Comparison of ENCODE assay signal across 19 cellular contexts in genomic region chr10:72039377-72039776, GRCh38. TPM values are rescaled to one million over a fixed set of nuclear protein-coding genes. Genes with fewer than 3 reads are reported as not detected.
DNase-seq lines count a peak whose midpoint lies in the region; ATAC-seq, FAIRE-seq and TF ChIP-seq lines count a peak whose summit lies in the region.
"Had no signal": no experiment of that assay in that cellular context is flagged by ENCODE, and none has a peak within 500 bp of the region (broad histone marks: within the 10 kb centered on the region; RNA-seq: fewer than 3 reads in every experiment).

No MANE protein-coding gene starts in this region.

- no peak overlapping the region for H3K27ac Mint-ChIP-seq in activated CD8-positive, alpha-beta T cell treated with anti-CD3 and anti-CD28 coated beads for 36 hours
- no peak overlapping the region for H3K27ac Mint-ChIP-seq in activated CD8-positive, alpha-beta T cell treated with anti-CD3 and anti-CD28 coated beads, Interleukin-2, amount 10 ng/mL, durations not matched to agents 7 days and 5 days

- peak overlapping the region; percentile 79 for H3K14ac ChIP-seq in trophoblast cell (ENCODE audit: low read length)

- peak overlapping the region; percentile 56 for H4K8ac ChIP-seq in trophoblast cell (ENCODE audit: low read depth, low read length)

- TF ChIP-seq CTCF in activated CD8-positive, alpha-beta T cell treated with anti-CD3 and anti-CD28 coated beads for 36 hours (IDR thresholded peaks at IDR 0.05): no peak
- no peak for TF ChIP-seq CTCF in gastrocnemius medialis (IDR thresholded peaks at IDR 0.05 in 4 of 5, conservative IDR thresholded peaks at IDR 0.05 in 1 of 5)

- peak overlapping the region; percentile 5 for H3K4ac ChIP-seq in trophoblast cell (ENCODE audit: low read depth, low read length)

- no peak overlapping the region for H3K9ac ChIP-seq in trophoblast cell (ENCODE audit: low read length)
- H3K9ac ChIP-seq: KMS-11 had no signal

- H3K27me3 ChIP-seq in trophoblast cell (ENCODE audit: insufficient read depth, low read length) (no peaks in the 10 kb centered on the region), gastrocnemius medialis (no peaks in the 10 kb centered on the region)
- H3K27me3 ChIP-seq: MG63, Peyer's patch had no signal

- peaks cover 14% of the 10 kb centered on the region for H3K79me2 ChIP-seq in trophoblast cell (ENCODE audit: control insufficient read depth, insufficient read depth, low read length, poor library complexity)

- H2AK5ac ChIP-seq in trophoblast cell (ENCODE audit: low read length): peak overlapping the region; percentile 95

- ATAC-seq in activated CD8-positive, alpha-beta T cell treated with anti-CD3 and anti-CD28 coated beads for 36 hours: peak; percentile 20
- no peak for ATAC-seq in activated CD8-positive, alpha-beta T cell treated with anti-CD3 and anti-CD28 coated beads, Interleukin-2, amount 10 ng/mL, durations not matched to agents 7 days and 5 days
- ATAC-seq in gastrocnemius medialis: no peak

- no peak for DNase-seq in activated CD8-positive, alpha-beta T cell treated with anti-CD3 and anti-CD28 coated beads for 36 hours
- no peak for DNase-seq in activated CD8-positive, alpha-beta T cell treated with anti-CD3 and anti-CD28 coated beads, Interleukin-2, amount 10 ng/mL, durations not matched to agents 7 days and 5 days
- DNase-seq in islet precursor cell (peak; percentile 67), trophoblast cell (no peak), GM19239 (ENCODE audit: insufficient read length, low spot score) (no peak), gastrocnemius medialis (no peak), SKM-1 (lab: John Stamatoyannopoulos, UW; ENCODE audit: unreplicated experiment) (no peak)
- DNase-seq: NCI-H1105, NCI-H2029, NCI-H2171 treated with DMSO at 0.1 percent for 48 hours, NCI-H510A, Peyer's patch, SHP77 had no signal

- peak overlapping the region; percentile 67 for H2BK5ac ChIP-seq in trophoblast cell (ENCODE audit: low read depth, low read length, poor library complexity)

- intact Hi-C loops in activated CD8-positive, alpha-beta T cell treated with anti-CD3 and anti-CD28 coated beads for 36 hours (cut with micrococcal nuclease): no loop called here
- intact Hi-C loops in gastrocnemius medialis (cut with DNase I; ENCODE audit: low total_unique reads): no loop called here

- H3K4me2 ChIP-seq in trophoblast cell (ENCODE audit: low read length): no peak overlapping the region
- H3K4me2 ChIP-seq: KMS-11 had no signal

- H3K27me3 Mint-ChIP-seq in activated CD8-positive, alpha-beta T cell treated with anti-CD3 and anti-CD28 coated beads for 36 hours: no peaks in the 10 kb centered on the region
- peaks cover 1% of the 10 kb centered on the region for H3K27me3 Mint-ChIP-seq in activated CD8-positive, alpha-beta T cell treated with anti-CD3 and anti-CD28 coated beads, Interleukin-2, amount 10 ng/mL, durations not matched to agents 7 days and 5 days (ENCODE audit: low read depth)

- H3K79me1 ChIP-seq in trophoblast cell (ENCODE audit: low read length): peaks cover 53% of the 10 kb centered on the region

- H3K27ac ChIP-seq in KOPT-K1 (ENCODE audit: low read depth, low read length, poor library complexity, severe bottlenecking) (peak overlapping the region; percentile 37), trophoblast cell (ENCODE audit: low read depth, low read length) (peak overlapping the region; percentile 81), gastrocnemius medialis (no peak overlapping the region)
- H3K27ac ChIP-seq: 22Rv1, KMS-11 had no signal

- no peak overlapping the region for H3K23ac ChIP-seq in trophoblast cell (ENCODE audit: low read length)

- POLR2A ChIA-PET in activated CD8-positive, alpha-beta T cell treated with anti-CD3 and anti-CD28 coated beads for 36 hours (lab: Charles Lee): no interaction called here
- POLR2A ChIA-PET in activated CD8-positive, alpha-beta T cell treated with anti-CD3 and anti-CD28 coated beads, Interleukin-2, amount 10 ng/mL, durations not matched to agents 7 days and 5 days (lab: Charles Lee): no interaction called here

- H3K9me3 ChIP-seq in KOPT-K1 (ENCODE audit: insufficient read depth, low read length, poor library complexity, severe bottlenecking) (no peaks in the 10 kb centered on the region), trophoblast cell (ENCODE audit: insufficient read depth, low read depth, low read length) (peaks cover 2% of the 10 kb centered on the region), gastrocnemius medialis (no peaks in the 10 kb centered on the region)
- H3K9me3 ChIP-seq: MG63, Peyer's patch had no signal

- H3K4me3 ChIP-seq in trophoblast cell (ENCODE audit: low read depth, low read length): no peak overlapping the region
- H3K4me3 ChIP-seq in gastrocnemius medialis: no peak overlapping the region
- H3K4me3 ChIP-seq: MG63, Peyer's patch had no signal

- no peak for TF ChIP-seq POLR2A in gastrocnemius medialis (IDR thresholded peaks at IDR 0.05)

- no peaks in the 10 kb centered on the region for H3K36me3 Mint-ChIP-seq in activated CD8-positive, alpha-beta T cell treated with anti-CD3 and anti-CD28 coated beads for 36 hours (ENCODE audit: low read depth)
- H3K36me3 Mint-ChIP-seq in activated CD8-positive, alpha-beta T cell treated with anti-CD3 and anti-CD28 coated beads, Interleukin-2, amount 10 ng/mL, durations not matched to agents 7 days and 5 days (ENCODE audit: low read depth): no peaks in the 10 kb centered on the region

- no peaks in the 10 kb centered on the region for H3K9me3 Mint-ChIP-seq in activated CD8-positive, alpha-beta T cell treated with anti-CD3 and anti-CD28 coated beads for 36 hours
- H3K9me3 Mint-ChIP-seq in activated CD8-positive, alpha-beta T cell treated with anti-CD3 and anti-CD28 coated beads, Interleukin-2, amount 10 ng/mL, durations not matched to agents 7 days and 5 days (ENCODE audit: insufficient read depth): no peaks in the 10 kb centered on the region

- no peak overlapping the region for H4K12ac ChIP-seq in trophoblast cell (ENCODE audit: low read depth, low read length)

- in situ Hi-C loops in gastrocnemius medialis (cut with MboI; ENCODE audit: low sequenced_read_pairs in 4 of 4): no loop called here

- H3K4me1 Mint-ChIP-seq in activated CD8-positive, alpha-beta T cell treated with anti-CD3 and anti-CD28 coated beads for 36 hours (ENCODE audit: low read depth): no peaks in the 10 kb centered on the region
- H3K4me1 Mint-ChIP-seq in activated CD8-positive, alpha-beta T cell treated with anti-CD3 and anti-CD28 coated beads, Interleukin-2, amount 10 ng/mL, durations not matched to agents 7 days and 5 days (ENCODE audit: low read depth): no peaks in the 10 kb centered on the region

- no peak for FAIRE-seq in GM19239 (lab: Jason Lieb, UNC)
- FAIRE-seq: GM12892, H1 had no signal

- peaks cover 50% of the 10 kb centered on the region in 2 experiments for H3K4me1 ChIP-seq in trophoblast cell (ENCODE audit: control insufficient read depth in 1 of 2, insufficient read depth in 2 of 2, low read length in 2 of 2)
- peaks cover 8 to 13% of the 10 kb centered on the region in 2 donors for H3K4me1 ChIP-seq in gastrocnemius medialis
- H3K4me1 ChIP-seq: Peyer's patch had no signal

- no CpG with 5 or more reads among the region's 9 CpGs for WGBS in trophoblast cell (ENCODE audit: extremely low coverage, insufficient coverage, insufficient read length)

- peak overlapping the region; percentile 68 for H2BK12ac ChIP-seq in trophoblast cell (ENCODE audit: low read length)

- H3K18ac ChIP-seq in trophoblast cell (ENCODE audit: low read length): peak overlapping the region; percentile 85

- H3K4me3 Mint-ChIP-seq in activated CD8-positive, alpha-beta T cell treated with anti-CD3 and anti-CD28 coated beads for 36 hours: no peak overlapping the region
- no peak overlapping the region for H3K4me3 Mint-ChIP-seq in activated CD8-positive, alpha-beta T cell treated with anti-CD3 and anti-CD28 coated beads, Interleukin-2, amount 10 ng/mL, durations not matched to agents 7 days and 5 days

- H4K91ac ChIP-seq in trophoblast cell (ENCODE audit: low read depth, low read length): peak overlapping the region; percentile 93

- CTCF ChIA-PET in activated CD8-positive, alpha-beta T cell treated with anti-CD3 and anti-CD28 coated beads for 36 hours (lab: Charles Lee): interaction anchor here (1.0 to 2.2 kb wide), 4 partner anchors 9 to 300 kb away, joined by 3 to 14 read pairs (median 6); no protein-coding TSS in a partner anchor
- CTCF ChIA-PET in activated CD8-positive, alpha-beta T cell treated with anti-CD3 and anti-CD28 coated beads, Interleukin-2, amount 10 ng/mL, durations not matched to agents 7 days and 5 days (lab: Charles Lee): interaction anchor here (1.2 to 3.6 kb wide), 2 partner anchors 9 to 144 kb away, joined by 5 to 29 read pairs; no protein-coding TSS in a partner anchor

- H3K36me3 ChIP-seq in KOPT-K1 (ENCODE audit: insufficient read depth, low read length): no peaks in the 10 kb centered on the region
- no peaks in the 10 kb centered on the region for H3K36me3 ChIP-seq in trophoblast cell (ENCODE audit: control insufficient read depth in 1 of 2, insufficient read depth in 2 of 2, low read length in 2 of 2)
- H3K36me3 ChIP-seq in gastrocnemius medialis: no peaks in the 10 kb centered on the region
- H3K36me3 ChIP-seq: MG63, Peyer's patch had no signal

- H2AFZ ChIP-seq in trophoblast cell (ENCODE audit: insufficient read depth, low read length, poor library complexity): peak overlapping the region; percentile 40

- peak overlapping the region; percentile 93 for H2BK120ac ChIP-seq in trophoblast cell (ENCODE audit: insufficient read depth, low read length, poor library complexity)

RNA-seq across cellular contexts. Expression of gene SPOCK2, which starts 49.0 kb away (rescaled TPM):
- 100 to 1,000 TPM; 134 to 135 TPM for total RNA-seq in activated CD8-positive, alpha-beta T cell treated with anti-CD3 and anti-CD28 coated beads for 36 hours
- total RNA-seq in activated CD8-positive, alpha-beta T cell treated with anti-CD3 and anti-CD28 coated beads, Interleukin-2, amount 10 ng/mL, durations not matched to agents 7 days and 5 days: 100 to 1,000 TPM; 261 to 268 TPM
- 0.49 and 0.52 TPM in 2 replicates for polyA plus RNA-seq in trophoblast cell (2013)
- 1 to 10 TPM; 3.4 to 6.7 (median 5.3) TPM for total RNA-seq in gastrocnemius medialis

Comparison
In these comparisons a context has a peak if more than half of its experiments do, and no peak if none do; other contexts are left out.
1. H3K27ac ChIP-seq: peak in KOPT-K1 (single experiment) and trophoblast cell (single experiment); none in gastrocnemius medialis (0 of 4).
2. RNA of gene SPOCK2, which starts 49.0 kb away (total RNA-seq): 261 to 268 TPM in activated CD8-positive, alpha-beta T cell treated with anti-CD3 and anti-CD28 coated beads, Interleukin-2, amount 10 ng/mL, durations not matched to agents 7 days and 5 days and 134 to 135 TPM in activated CD8-positive, alpha-beta T cell treated with anti-CD3 and anti-CD28 coated beads for 36 hours; 3.4 to 6.7 TPM in gastrocnemius medialis; every median in the first group is over 10 times any median in the second.